ENCODE assay signal across 9 cellular contexts in the genomic region with DNA sequence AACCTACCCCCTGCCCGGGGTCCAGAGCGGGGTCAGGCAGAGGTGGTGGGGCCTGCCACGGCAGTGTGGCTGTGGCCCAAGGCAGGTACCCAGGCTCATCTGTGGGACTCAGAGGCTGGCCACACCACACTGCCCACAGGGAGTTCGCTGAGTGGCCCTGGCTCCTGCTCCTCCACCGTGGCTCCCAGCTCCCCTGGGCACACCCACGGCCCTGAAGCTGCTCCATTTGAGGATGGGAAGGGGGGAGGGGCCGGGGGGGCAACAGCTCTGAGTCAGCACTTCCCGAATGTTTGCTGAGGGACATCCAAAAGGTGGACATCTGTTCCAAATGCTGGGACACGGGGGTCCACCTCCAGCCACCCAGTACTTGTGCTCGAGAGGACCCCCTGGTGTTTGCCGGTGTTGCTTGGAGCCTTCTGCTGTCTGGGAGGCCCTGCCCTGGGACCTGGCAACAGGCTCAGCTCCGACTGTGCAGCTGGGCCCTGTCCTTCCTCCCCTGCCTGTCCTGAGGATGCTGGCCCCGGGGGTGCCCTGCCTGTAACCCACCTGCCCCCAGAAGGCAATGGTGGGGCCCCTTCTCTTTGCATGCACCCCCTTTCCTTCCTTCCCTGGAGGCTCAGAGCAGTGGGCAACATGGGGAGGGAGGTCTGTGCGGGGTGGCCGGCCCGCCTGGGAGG. TPM values are rescaled to one million over a fixed set of nuclear protein-coding genes. Genes with fewer than 3 reads are reported as not detected.
DNase-seq lines count a peak whose midpoint lies in the region; ATAC-seq and TF ChIP-seq lines count a peak whose summit lies in the region.
"Had no signal": no experiment of that assay in that cellular context is flagged by ENCODE, and none has a peak within 500 bp of the region (broad histone marks: within the 10 kb centered on the region; RNA-seq: fewer than 3 reads in every experiment).

No MANE protein-coding gene starts in this region.

- intact Hi-C loops in Right ventricle myocardium inferior (cut with DNase I) = no loop called here
- intact Hi-C loops in upper lobe of right lung (cut with DNase I) = no loop called here

- H3K4me3 ChIP-seq in cardiac muscle cell (no peak overlapping the region), upper lobe of right lung (peak overlapping the region; percentile 27)

- no peak overlapping the region for H3K27ac ChIP-seq in cardiac muscle cell
- H3K27ac ChIP-seq in upper lobe of right lung = peak overlapping the region; percentile 59

- DNase-seq in cardiac muscle cell (ENCODE audit: low read depth in 1 of 2, low spot score in 1 of 2) (peak in 1 of 2 donors; percentile 40), Right ventricle myocardium inferior (ENCODE audit: missing footprints) (no peak), iris pigment epithelial cell (ENCODE audit: low read depth) (peak; percentile 25), upper lobe of right lung (peak; percentile 65), NCI-H1436 (lab: John Stamatoyannopoulos, UW) (no peak)
- DNase-seq: activated gamma-delta T cell treated with Interleukin-2 at 50 U/mL for 16 hours; CD4-positive, CD25-positive, alpha-beta regulatory T cell had no signal

- H3K4me1 ChIP-seq in cardiac muscle cell (ENCODE audit: low read depth) (peaks cover 15% of the 10 kb centered on the region), upper lobe of right lung (peaks cover 61% of the 10 kb centered on the region)

- peaks cover 10% of the 10 kb centered on the region for H3K27me3 ChIP-seq in cardiac muscle cell
- H3K27me3 ChIP-seq in upper lobe of right lung = peaks cover 10% of the 10 kb centered on the region

- H3K9me3 ChIP-seq in cardiac muscle cell (ENCODE audit: low read depth) (no peaks in the 10 kb centered on the region), upper lobe of right lung (no peaks in the 10 kb centered on the region)

- H3K36me3 ChIP-seq in cardiac muscle cell (no peaks in the 10 kb centered on the region), upper lobe of right lung (no peaks in the 10 kb centered on the region)

- TF ChIP-seq CTCF in cardiac muscle cell (IDR thresholded peaks at IDR 0.05; ENCODE audit: low read depth, low read length) (peak; percentile 20), upper lobe of right lung (IDR thresholded peaks at IDR 0.05) (peak; percentile 10)

- no peak for ATAC-seq in Right ventricle myocardium inferior
- ATAC-seq in upper lobe of right lung = no peak
- no peak for ATAC-seq in HG03460 (IDR thresholded peaks at IDR 0.05; ENCODE audit: unreplicated experiment)

RNA-seq across cellular contexts. Expression of gene NRARP, which starts 2.5 kb away (rescaled TPM):
- 8.8 and 16.5 TPM in 2 replicates for total RNA-seq in cardiac muscle cell
- polyA plus RNA-seq in cardiac muscle cell = 8.7 and 12.6 TPM in 2 replicates
- 4.7 TPM for total RNA-seq in Right ventricle myocardium inferior
- total RNA-seq in upper lobe of right lung = 21.5 TPM
- polyA plus RNA-seq: CD4-positive, CD25-positive, alpha-beta regulatory T cell had no signal

RNA-seq across cellular contexts. Expression of gene TOR4A, which starts 27.0 kb away (rescaled TPM):
- total RNA-seq in cardiac muscle cell (36.7 and 51.4 TPM in 2 replicates), Right ventricle myocardium inferior (16.5 TPM), upper lobe of right lung (27.4 TPM)
- polyA plus RNA-seq in cardiac muscle cell = 18.5 and 24.3 TPM in 2 replicates

RNA-seq across cellular contexts. Expression of gene NELFB, which starts 49.4 kb away (rescaled TPM):
- 68.6 and 78.2 TPM in 2 replicates for total RNA-seq in cardiac muscle cell
- 73.3 and 87.6 TPM in 2 replicates for polyA plus RNA-seq in cardiac muscle cell
- 37.9 TPM for total RNA-seq in Right ventricle myocardium inferior
- total RNA-seq in upper lobe of right lung = 47.2 TPM

RNA-seq across cellular contexts. Expression of gene STPG3, which starts 53.4 kb away (rescaled TPM):
- total RNA-seq in cardiac muscle cell (0.95 TPM in 1 of 2 replicates, not detected in the other), Right ventricle myocardium inferior (1.4 TPM), upper lobe of right lung (not detected)
- 3.2 and 3.3 TPM in 2 replicates for polyA plus RNA-seq in cardiac muscle cell
- total RNA-seq: CD4-positive, CD25-positive, alpha-beta regulatory T cell; RPMI7951 had no signal
- polyA plus RNA-seq: CD4-positive, CD25-positive, alpha-beta regulatory T cell had no signal

Comparison
In these comparisons a context has a peak if more than half of its experiments do, and no peak if none do; other contexts are left out.
1. DNase-seq: peak in iris pigment epithelial cell (single experiment) and upper lobe of right lung (single experiment); none in Right ventricle myocardium inferior (single experiment) and NCI-H1436 (single experiment).